ENCODE assay signal across 9 cellular contexts in the genomic region with DNA sequence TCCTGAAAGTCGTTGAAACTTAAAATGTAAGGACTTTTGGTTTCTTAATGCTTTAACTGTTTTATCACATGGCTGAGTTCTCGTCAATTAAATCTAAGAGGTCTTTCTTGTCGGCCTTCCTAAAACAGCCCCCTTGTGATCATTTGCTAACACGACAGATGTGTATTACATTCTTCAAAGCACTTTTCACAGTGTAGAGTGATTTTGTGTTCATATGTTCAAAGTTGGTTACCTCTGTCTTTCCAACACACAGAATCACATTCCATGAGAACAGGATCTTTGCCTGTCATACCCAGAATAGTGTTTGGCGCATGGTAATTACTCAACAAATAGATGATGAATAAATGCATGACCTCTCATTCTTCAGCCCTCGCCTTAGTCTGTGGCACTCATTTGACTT. TPM values are rescaled to one million over a fixed set of nuclear protein-coding genes. Genes with fewer than 3 reads are reported as not detected.
DNase-seq lines count a peak whose midpoint lies in the region; ATAC-seq, FAIRE-seq and TF ChIP-seq lines count a peak whose summit lies in the region.
"Had no signal": no experiment of that assay in that cellular context is flagged by ENCODE, and none has a peak within 500 bp of the region (broad histone marks: within the 10 kb centered on the region; RNA-seq: fewer than 3 reads in every experiment).

No MANE protein-coding gene starts in this region.

- H3K27me3 Mint-ChIP-seq in activated CD4-positive, alpha-beta T cell treated with anti-CD3 and anti-CD28 coated beads, Interleukin-2, amount 10 ng/mL, durations not matched to agents 24 days and 14 days, result no peaks in the 10 kb centered on the region
- H3K27me3 Mint-ChIP-seq: memory B cell had no signal

- peaks cover 7% of the 10 kb centered on the region for H3K4me1 Mint-ChIP-seq in activated CD4-positive, alpha-beta T cell treated with anti-CD3 and anti-CD28 coated beads, Interleukin-2, amount 10 ng/mL, durations not matched to agents 24 days and 14 days

- TF ChIP-seq CTCF in PC-9 (conservative IDR thresholded peaks at IDR 0.05) (peak; percentile 50), fibroblast of pulmonary artery (IDR thresholded peaks at IDR 0.05; ENCODE audit: low read length, missing control alignments) (peak; percentile 25)

- peak overlapping the region; percentile 96 for H3K4me3 ChIP-seq in PC-9
- H3K4me3 ChIP-seq in fibroblast of pulmonary artery (replicated peaks; ENCODE audit: low read depth, low read length), result peak overlapping the region; percentile 94
- peak overlapping the region; percentile 63 to 90 (median 74) for H3K4me3 ChIP-seq in skin epidermis

- H3K4me1 ChIP-seq in PC-9 (replicated peaks; ENCODE audit: insufficient read depth), result peaks cover 18% of the 10 kb centered on the region

- H3K36me3 ChIP-seq in PC-9 (ENCODE audit: low read depth), result no peaks in the 10 kb centered on the region

- H3K9me3 Mint-ChIP-seq in activated CD4-positive, alpha-beta T cell treated with anti-CD3 and anti-CD28 coated beads, Interleukin-2, amount 10 ng/mL, durations not matched to agents 24 days and 14 days, result no peaks in the 10 kb centered on the region
- H3K9me3 Mint-ChIP-seq: memory B cell had no signal

- H3K4me2 ChIP-seq in PC-9, result peak overlapping the region; percentile 89

- no peaks in the 10 kb centered on the region for H3K27me3 ChIP-seq in PC-9 (ENCODE audit: insufficient read depth, low read depth)

- peaks cover 5% of the 10 kb centered on the region; the same call in 1 of the 2 replicates for H4K20me1 ChIP-seq in PC-9 (ENCODE audit: insufficient read depth)

- peaks cover 59% of the 10 kb centered on the region for H3K79me2 ChIP-seq in PC-9 (ENCODE audit: low read depth)

- FAIRE-seq in GM19239 (lab: Jason Lieb, UNC), result peak; percentile 75

- no peak overlapping the region for H3K4me3 Mint-ChIP-seq in activated CD4-positive, alpha-beta T cell treated with anti-CD3 and anti-CD28 coated beads, Interleukin-2, amount 10 ng/mL, durations not matched to agents 24 days and 14 days
- H3K4me3 Mint-ChIP-seq: memory B cell had no signal

- H3K36me3 Mint-ChIP-seq in activated CD4-positive, alpha-beta T cell treated with anti-CD3 and anti-CD28 coated beads, Interleukin-2, amount 10 ng/mL, durations not matched to agents 24 days and 14 days (ENCODE audit: low read depth), result peaks cover 5% of the 10 kb centered on the region

- intact Hi-C loops in PC-9 (cut with micrococcal nuclease; ENCODE audit: unreplicated experiment), result loop anchor here (10.0 kb wide), 2 partner anchors 83 to 123 kb away; partner anchors contain the start of gene KCTD4
- intact Hi-C loops in activated CD4-positive, alpha-beta T cell treated with anti-CD3 and anti-CD28 coated beads, Interleukin-2, amount 10 ng/mL, durations not matched to agents 24 days and 14 days (cut with micrococcal nuclease), result loop anchor here (5.0 kb wide), 2 partner anchors 176 to 191 kb away; no protein-coding TSS in a partner anchor

- peak overlapping the region; percentile 92 for H2AFZ ChIP-seq in PC-9

- no TSS peak for BruUV-seq in PC-9 (replicated peaks; lab: Mats Ljungman, UMichigan)

- no peak overlapping the region for H3K27ac Mint-ChIP-seq in activated CD4-positive, alpha-beta T cell treated with anti-CD3 and anti-CD28 coated beads, Interleukin-2, amount 10 ng/mL, durations not matched to agents 24 days and 14 days
- H3K27ac Mint-ChIP-seq: memory B cell had no signal

- DNase-seq in GM19239 (ENCODE audit: insufficient read length, low spot score) (no peak), PC-9 (no peak), fibroblast of pulmonary artery (ENCODE audit: low read depth) (peak; percentile 46)
- DNase-seq in activated CD4-positive, alpha-beta T cell treated with anti-CD3 and anti-CD28 coated beads, Interleukin-2, amount 10 ng/mL, durations not matched to agents 24 days and 14 days, result no peak
- DNase-seq in activated CD8-positive, alpha-beta memory T cell treated with anti-CD3 and anti-CD28 coated beads, Interleukin-2, amount 50 U/mL, for 4 hours, result no peak

- peak overlapping the region; percentile 74 for H3K27ac ChIP-seq in PC-9
- H3K27ac ChIP-seq in skin epidermis, result peak overlapping the region in 13 of 21 experiments; percentile 83 to 96 (median 90)

- H3F3A ChIP-seq in PC-9 (ENCODE audit: insufficient read depth, low read depth), result peaks cover 8% of the 10 kb centered on the region; the same call in 1 of the 2 replicates

- CTCF ChIA-PET in PC-9 (lab: Charles Lee), result no interaction called here

- H3K9me3 ChIP-seq in PC-9 (ENCODE audit: insufficient read depth, low read depth), result no peaks in the 10 kb centered on the region

- H3K9me2 ChIP-seq in PC-9 (ENCODE audit: insufficient read depth), result no peaks in the 10 kb centered on the region

- no peak for ATAC-seq in GM21515 (IDR thresholded peaks at IDR 0.05; ENCODE audit: unreplicated experiment)
- no peak for ATAC-seq in HG03439 (IDR thresholded peaks at IDR 0.05; ENCODE audit: unreplicated experiment)

- POLR2A ChIA-PET in PC-9 (lab: Charles Lee; ENCODE audit: unreplicated experiment), result no interaction called here

RNA-seq across cellular contexts. Expression of gene GTF2F2, which starts 1.1 kb away (rescaled TPM):
- total RNA-seq in PC-9 (2021), result 26.5 and 28.8 TPM in 2 replicates
- total RNA-seq in activated CD4-positive, alpha-beta T cell treated with anti-CD3 and anti-CD28 coated beads, Interleukin-2, amount 10 ng/mL, durations not matched to agents 24 days and 14 days, result 29.2 and 30.0 TPM in 2 replicates
